ENCODE assay signal across 1 cellular context in the genomic region with DNA sequence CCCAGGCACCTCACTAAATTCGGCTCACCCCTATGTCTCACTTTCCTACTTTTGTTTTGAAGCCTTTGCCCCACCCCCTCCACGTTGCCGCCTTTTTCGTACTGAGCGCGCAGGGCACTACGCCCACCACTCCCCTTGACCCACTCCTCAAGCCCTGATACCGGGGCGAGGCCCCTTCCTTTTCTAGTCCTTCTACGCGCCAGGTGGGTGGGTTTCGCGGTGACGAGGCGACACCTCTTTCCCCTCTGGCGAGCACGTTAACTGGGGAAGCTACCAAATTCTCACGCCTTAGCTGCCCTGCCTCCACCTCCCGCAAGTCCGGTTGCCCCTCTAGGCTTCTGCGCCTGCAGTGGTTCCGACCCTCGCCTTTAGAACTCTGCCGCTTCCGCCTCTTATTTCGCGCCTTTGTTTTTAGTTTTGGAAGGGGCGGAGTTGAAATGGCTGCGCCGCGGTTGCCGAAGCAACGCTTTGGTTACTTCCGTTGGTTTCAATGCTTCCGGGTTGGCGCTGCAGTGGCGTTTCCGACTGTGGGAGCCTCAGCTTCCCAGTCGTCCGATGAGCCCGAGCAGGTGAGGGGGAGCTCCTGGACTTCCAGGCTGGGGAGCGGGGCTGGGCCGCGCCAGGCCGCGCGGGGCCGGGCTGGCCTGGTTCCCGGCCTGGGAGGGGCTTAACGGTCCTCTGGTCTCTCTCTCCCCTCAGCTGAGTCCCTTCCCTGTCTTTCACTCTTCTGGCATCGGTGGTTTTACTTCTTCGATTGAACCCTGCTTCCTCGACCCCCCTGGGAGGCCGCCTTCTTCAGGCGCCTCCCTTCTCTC.
TF ChIP-seq lines count a peak whose summit lies in the region.

A gene with protein sequence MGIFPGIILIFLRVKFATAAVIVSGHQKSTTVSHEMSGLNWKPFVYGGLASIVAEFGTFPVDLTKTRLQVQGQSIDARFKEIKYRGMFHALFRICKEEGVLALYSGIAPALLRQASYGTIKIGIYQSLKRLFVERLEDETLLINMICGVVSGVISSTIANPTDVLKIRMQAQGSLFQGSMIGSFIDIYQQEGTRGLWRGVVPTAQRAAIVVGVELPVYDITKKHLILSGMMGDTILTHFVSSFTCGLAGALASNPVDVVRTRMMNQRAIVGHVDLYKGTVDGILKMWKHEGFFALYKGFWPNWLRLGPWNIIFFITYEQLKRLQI (plus strand): TSS at position 512 of the 815 bp plus-strand sequence. CDS start 360 bp downstream, outside the sequence.

TF ChIP-seq in HepG2, 621 proteins besides CTCF, POLR2A, EP300 and RAD21 (continued from another document and continues in another):
- TF ChIP-seq, protein P1, sequence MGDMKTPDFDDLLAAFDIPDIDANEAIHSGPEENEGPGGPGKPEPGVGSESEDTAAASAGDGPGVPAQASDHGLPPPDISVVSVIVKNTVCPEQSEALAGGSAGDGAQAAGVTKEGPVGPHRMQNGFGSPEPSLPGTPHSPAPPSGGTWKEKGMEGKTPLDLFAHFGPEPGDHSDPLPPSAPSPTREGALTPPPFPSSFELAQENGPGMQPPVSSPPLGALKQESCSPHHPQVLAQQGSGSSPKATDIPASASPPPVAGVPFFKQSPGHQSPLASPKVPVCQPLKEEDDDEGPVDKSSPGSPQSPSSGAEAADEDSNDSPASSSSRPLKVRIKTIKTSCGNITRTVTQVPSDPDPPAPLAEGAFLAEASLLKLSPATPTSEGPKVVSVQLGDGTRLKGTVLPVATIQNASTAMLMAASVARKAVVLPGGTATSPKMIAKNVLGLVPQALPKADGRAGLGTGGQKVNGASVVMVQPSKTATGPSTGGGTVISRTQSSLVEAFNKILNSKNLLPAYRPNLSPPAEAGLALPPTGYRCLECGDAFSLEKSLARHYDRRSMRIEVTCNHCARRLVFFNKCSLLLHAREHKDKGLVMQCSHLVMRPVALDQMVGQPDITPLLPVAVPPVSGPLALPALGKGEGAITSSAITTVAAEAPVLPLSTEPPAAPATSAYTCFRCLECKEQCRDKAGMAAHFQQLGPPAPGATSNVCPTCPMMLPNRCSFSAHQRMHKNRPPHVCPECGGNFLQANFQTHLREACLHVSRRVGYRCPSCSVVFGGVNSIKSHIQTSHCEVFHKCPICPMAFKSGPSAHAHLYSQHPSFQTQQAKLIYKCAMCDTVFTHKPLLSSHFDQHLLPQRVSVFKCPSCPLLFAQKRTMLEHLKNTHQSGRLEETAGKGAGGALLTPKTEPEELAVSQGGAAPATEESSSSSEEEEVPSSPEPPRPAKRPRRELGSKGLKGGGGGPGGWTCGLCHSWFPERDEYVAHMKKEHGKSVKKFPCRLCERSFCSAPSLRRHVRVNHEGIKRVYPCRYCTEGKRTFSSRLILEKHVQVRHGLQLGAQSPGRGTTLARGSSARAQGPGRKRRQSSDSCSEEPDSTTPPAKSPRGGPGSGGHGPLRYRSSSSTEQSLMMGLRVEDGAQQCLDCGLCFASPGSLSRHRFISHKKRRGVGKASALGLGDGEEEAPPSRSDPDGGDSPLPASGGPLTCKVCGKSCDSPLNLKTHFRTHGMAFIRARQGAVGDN (CRISPR knock-in tag; IDR thresholded peaks at IDR 0.05): peak; percentile 70
- TF ChIP-seq, protein P2, sequence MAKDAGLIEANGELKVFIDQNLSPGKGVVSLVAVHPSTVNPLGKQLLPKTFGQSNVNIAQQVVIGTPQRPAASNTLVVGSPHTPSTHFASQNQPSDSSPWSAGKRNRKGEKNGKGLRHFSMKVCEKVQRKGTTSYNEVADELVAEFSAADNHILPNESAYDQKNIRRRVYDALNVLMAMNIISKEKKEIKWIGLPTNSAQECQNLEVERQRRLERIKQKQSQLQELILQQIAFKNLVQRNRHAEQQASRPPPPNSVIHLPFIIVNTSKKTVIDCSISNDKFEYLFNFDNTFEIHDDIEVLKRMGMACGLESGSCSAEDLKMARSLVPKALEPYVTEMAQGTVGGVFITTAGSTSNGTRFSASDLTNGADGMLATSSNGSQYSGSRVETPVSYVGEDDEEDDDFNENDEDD (CRISPR knock-in tag; IDR thresholded peaks at IDR 0.05; ENCODE audit: borderline replicate concordance): peak; percentile 79; the same call in 1 of the 2 replicates
- TF ChIP-seq ZNF660 (CRISPR knock-in tag; IDR thresholded peaks at IDR 0.05; ENCODE audit: borderline replicate concordance, low read depth) (no peak), PITX1 (CRISPR knock-in tag; IDR thresholded peaks at IDR 0.05) (no peak), REPIN1 (CRISPR knock-in tag; IDR thresholded peaks at IDR 0.05; ENCODE audit: borderline replicate concordance, low read depth) (no peak), NFYB (CRISPR knock-in tag; IDR thresholded peaks at IDR 0.05) (no peak), HDAC2 (CRISPR knock-in tag; IDR thresholded peaks at IDR 0.05) (peak; percentile 52; the same call in 1 of the 2 replicates), SPEN (CRISPR knock-in tag; IDR thresholded peaks at IDR 0.05; ENCODE audit: low read depth) (peak; percentile 63; the same call in 1 of the 2 replicates), ZBTB46 (CRISPR knock-in tag; IDR thresholded peaks at IDR 0.05; ENCODE audit: borderline replicate concordance) (no peak), FOXK1 (CRISPR knock-in tag; IDR thresholded peaks at IDR 0.05; ENCODE audit: borderline replicate concordance, low read depth) (0 out of 2 replicates have a peak, but pooled peaks have one; percentile 37), ZNF331 (CRISPR knock-in tag; IDR thresholded peaks at IDR 0.05) (peak; percentile 55; the same call in 1 of the 2 replicates), ZNF496 (CRISPR knock-in tag; IDR thresholded peaks at IDR 0.05; ENCODE audit: insufficient replicate concordance) (no peak), PHF8 (CRISPR knock-in tag; IDR thresholded peaks at IDR 0.05) (peak; percentile 78), POGZ (CRISPR knock-in tag; IDR thresholded peaks at IDR 0.05) (peak; percentile 46; the same call in 1 of the 2 replicates), TCF7 (IDR thresholded peaks at IDR 0.05; ENCODE audit: low read depth) (peak; percentile 43; the same call in 1 of the 2 replicates), SP5 (CRISPR knock-in tag; IDR thresholded peaks at IDR 0.05; ENCODE audit: borderline replicate concordance, low read depth) (peak; percentile 68; the same call in 1 of the 2 replicates), KDM1A (CRISPR knock-in tag; IDR thresholded peaks at IDR 0.05) (no peak), ASH2L (IDR thresholded peaks at IDR 0.05; ENCODE audit: insufficient read length, low read depth, low read length) (peak; percentile 28), ZNF607 (CRISPR knock-in tag; IDR thresholded peaks at IDR 0.05; ENCODE audit: borderline replicate concordance) (no peak), HOXA3 (CRISPR knock-in tag; IDR thresholded peaks at IDR 0.05) (0 out of 2 replicates have a peak, but pooled peaks have one; percentile 22), ATRX (CRISPR knock-in tag; IDR thresholded peaks at IDR 0.05; ENCODE audit: borderline replicate concordance) (no peak), KAT8 (CRISPR knock-in tag; IDR thresholded peaks at IDR 0.05) (peak; percentile 90), KDM5A (IDR thresholded peaks at IDR 0.05; ENCODE audit: borderline replicate concordance, low read length) (0 out of 2 replicates have a peak, but pooled peaks have one; percentile 31), ZNF34 (CRISPR knock-in tag; IDR thresholded peaks at IDR 0.05; ENCODE audit: borderline replicate concordance) (no peak), ZNF124 (CRISPR knock-in tag; IDR thresholded peaks at IDR 0.05) (no peak), SIN3B (IDR thresholded peaks at IDR 0.05; ENCODE audit: low read length) (peak; percentile 72), HBP1 (CRISPR knock-in tag; IDR thresholded peaks at IDR 0.05; ENCODE audit: low read depth) (0 out of 2 replicates have a peak, but pooled peaks have one; percentile 41)
- TF ChIP-seq, protein P3, sequence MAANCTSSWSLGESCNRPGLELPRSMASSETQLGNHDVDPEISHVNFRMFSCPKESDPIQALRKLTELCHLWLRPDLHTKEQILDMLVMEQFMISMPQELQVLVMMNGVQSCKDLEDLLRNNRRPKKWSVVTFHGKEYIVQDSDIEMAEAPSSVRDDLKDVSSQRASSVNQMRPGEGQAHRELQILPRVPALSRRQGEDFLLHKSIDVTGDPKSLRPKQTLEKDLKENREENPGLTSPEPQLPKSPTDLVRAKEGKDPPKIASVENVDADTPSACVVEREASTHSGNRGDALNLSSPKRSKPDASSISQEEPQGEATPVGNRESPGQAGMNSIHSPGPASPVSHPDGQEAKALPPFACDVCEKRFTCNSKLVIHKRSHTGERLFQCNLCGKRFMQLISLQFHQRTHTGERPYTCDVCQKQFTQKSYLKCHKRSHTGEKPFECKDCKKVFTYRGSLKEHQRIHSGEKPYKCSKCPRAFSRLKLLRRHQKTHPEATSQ (CRISPR knock-in tag; IDR thresholded peaks at IDR 0.05; ENCODE audit: borderline replicate concordance): no peak
- TF ChIP-seq, protein P4, sequence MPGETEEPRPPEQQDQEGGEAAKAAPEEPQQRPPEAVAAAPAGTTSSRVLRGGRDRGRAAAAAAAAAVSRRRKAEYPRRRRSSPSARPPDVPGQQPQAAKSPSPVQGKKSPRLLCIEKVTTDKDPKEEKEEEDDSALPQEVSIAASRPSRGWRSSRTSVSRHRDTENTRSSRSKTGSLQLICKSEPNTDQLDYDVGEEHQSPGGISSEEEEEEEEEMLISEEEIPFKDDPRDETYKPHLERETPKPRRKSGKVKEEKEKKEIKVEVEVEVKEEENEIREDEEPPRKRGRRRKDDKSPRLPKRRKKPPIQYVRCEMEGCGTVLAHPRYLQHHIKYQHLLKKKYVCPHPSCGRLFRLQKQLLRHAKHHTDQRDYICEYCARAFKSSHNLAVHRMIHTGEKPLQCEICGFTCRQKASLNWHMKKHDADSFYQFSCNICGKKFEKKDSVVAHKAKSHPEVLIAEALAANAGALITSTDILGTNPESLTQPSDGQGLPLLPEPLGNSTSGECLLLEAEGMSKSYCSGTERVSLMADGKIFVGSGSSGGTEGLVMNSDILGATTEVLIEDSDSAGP (CRISPR knock-in tag; IDR thresholded peaks at IDR 0.05; ENCODE audit: borderline replicate concordance): no peak
- TF ChIP-seq, protein P5, sequence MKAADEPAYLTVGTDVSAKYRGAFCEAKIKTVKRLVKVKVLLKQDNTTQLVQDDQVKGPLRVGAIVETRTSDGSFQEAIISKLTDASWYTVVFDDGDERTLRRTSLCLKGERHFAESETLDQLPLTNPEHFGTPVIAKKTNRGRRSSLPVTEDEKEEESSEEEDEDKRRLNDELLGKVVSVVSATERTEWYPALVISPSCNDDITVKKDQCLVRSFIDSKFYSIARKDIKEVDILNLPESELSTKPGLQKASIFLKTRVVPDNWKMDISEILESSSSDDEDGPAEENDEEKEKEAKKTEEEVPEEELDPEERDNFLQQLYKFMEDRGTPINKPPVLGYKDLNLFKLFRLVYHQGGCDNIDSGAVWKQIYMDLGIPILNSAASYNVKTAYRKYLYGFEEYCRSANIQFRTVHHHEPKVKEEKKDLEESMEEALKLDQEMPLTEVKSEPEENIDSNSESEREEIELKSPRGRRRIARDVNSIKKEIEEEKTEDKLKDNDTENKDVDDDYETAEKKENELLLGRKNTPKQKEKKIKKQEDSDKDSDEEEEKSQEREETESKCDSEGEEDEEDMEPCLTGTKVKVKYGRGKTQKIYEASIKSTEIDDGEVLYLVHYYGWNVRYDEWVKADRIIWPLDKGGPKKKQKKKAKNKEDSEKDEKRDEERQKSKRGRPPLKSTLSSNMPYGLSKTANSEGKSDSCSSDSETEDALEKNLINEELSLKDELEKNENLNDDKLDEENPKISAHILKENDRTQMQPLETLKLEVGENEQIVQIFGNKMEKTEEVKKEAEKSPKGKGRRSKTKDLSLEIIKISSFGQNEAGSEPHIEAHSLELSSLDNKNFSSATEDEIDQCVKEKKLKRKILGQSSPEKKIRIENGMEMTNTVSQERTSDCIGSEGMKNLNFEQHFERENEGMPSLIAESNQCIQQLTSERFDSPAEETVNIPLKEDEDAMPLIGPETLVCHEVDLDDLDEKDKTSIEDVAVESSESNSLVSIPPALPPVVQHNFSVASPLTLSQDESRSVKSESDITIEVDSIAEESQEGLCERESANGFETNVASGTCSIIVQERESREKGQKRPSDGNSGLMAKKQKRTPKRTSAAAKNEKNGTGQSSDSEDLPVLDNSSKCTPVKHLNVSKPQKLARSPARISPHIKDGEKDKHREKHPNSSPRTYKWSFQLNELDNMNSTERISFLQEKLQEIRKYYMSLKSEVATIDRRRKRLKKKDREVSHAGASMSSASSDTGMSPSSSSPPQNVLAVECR (CRISPR knock-in tag; IDR thresholded peaks at IDR 0.05; ENCODE audit: borderline replicate concordance): peak; percentile 92
- TF ChIP-seq, protein P6, sequence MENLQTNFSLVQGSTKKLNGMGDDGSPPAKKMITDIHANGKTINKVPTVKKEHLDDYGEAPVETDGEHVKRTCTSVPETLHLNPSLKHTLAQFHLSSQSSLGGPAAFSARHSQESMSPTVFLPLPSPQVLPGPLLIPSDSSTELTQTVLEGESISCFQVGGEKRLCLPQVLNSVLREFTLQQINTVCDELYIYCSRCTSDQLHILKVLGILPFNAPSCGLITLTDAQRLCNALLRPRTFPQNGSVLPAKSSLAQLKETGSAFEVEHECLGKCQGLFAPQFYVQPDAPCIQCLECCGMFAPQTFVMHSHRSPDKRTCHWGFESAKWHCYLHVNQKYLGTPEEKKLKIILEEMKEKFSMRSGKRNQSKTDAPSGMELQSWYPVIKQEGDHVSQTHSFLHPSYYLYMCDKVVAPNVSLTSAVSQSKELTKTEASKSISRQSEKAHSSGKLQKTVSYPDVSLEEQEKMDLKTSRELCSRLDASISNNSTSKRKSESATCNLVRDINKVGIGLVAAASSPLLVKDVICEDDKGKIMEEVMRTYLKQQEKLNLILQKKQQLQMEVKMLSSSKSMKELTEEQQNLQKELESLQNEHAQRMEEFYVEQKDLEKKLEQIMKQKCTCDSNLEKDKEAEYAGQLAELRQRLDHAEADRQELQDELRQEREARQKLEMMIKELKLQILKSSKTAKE (CRISPR knock-in tag; IDR thresholded peaks at IDR 0.05; ENCODE audit: borderline replicate concordance): no peak
